ENCODE assay signal across 17 cellular contexts in genomic region chr12:54161481-54162437, GRCh38.
"Had no signal": no experiment of that assay in that cellular context is flagged by ENCODE, and none has a peak within 500 bp of the region (broad histone marks: within the 10 kb centered on the region; RNA-seq: fewer than 3 reads in every experiment).

No MANE protein-coding gene starts in this region.

- H3K36me3 Mint-ChIP-seq: natural killer cell had no signal

- FAIRE-seq: bronchial epithelial cell, frontal cortex, keratinocyte, small intestine had no signal

- H3K36me3 ChIP-seq: left ventricle myocardium inferior, prostate gland had no signal

- ATAC-seq: activated T-helper 17 cell treated with anti-CD3 and anti-CD28 coated beads, Interleukin-2, amount 50 U/mL, for 72 hours; natural killer cell; right cardiac atrium; stimulated activated naive CD8-positive, alpha-beta T cell treated with anti-CD3 and anti-CD28 coated beads, Interleukin-15, Interleukin-2, amounts not matched to agents 100 U/mL and 50 U/mL, for 24 hours had no signal

- H3K4me3 Mint-ChIP-seq: activated T-helper 17 cell treated with anti-CD3 and anti-CD28 coated beads, Interleukin-2, amount 50 U/mL, for 72 hours; natural killer cell had no signal

- H3K27ac Mint-ChIP-seq: activated T-helper 17 cell treated with anti-CD3 and anti-CD28 coated beads, Interleukin-2, amount 50 U/mL, for 72 hours; natural killer cell had no signal

- DNase-seq: activated CD4-positive, alpha-beta T cell treated with anti-CD3 and anti-CD28 coated beads for 1 hour; activated CD4-positive, alpha-beta T cell treated with anti-CD3 and anti-CD28 coated beads, Interleukin-2, amount 50 U/mL, for 48 hours; activated naive CD4-positive, alpha-beta T cell treated with Interleukin-2 at 50 U/mL for 16 hours; aorta; left ventricle myocardium inferior; mesenchymal stem cell; natural killer cell; right cardiac atrium; stimulated activated naive CD8-positive, alpha-beta T cell treated with anti-CD3 and anti-CD28 coated beads, Interleukin-15, Interleukin-2, amounts not matched to agents 100 U/mL and 50 U/mL, for 24 hours; trophoblast cell had no signal

- H3K27ac ChIP-seq: epithelial cell of prostate, left ventricle myocardium inferior had no signal

- H3K4me1 Mint-ChIP-seq: activated T-helper 17 cell treated with anti-CD3 and anti-CD28 coated beads, Interleukin-2, amount 50 U/mL, for 72 hours; natural killer cell had no signal

- H3K9me3 Mint-ChIP-seq: activated T-helper 17 cell treated with anti-CD3 and anti-CD28 coated beads, Interleukin-2, amount 50 U/mL, for 72 hours; natural killer cell had no signal

- H3K4me3 ChIP-seq: left ventricle myocardium inferior, prostate gland had no signal

- H3K9me3 ChIP-seq: left ventricle myocardium inferior, prostate gland had no signal
